Comparison of ENCODE assay signal across 11 cellular contexts in the genomic region with DNA sequence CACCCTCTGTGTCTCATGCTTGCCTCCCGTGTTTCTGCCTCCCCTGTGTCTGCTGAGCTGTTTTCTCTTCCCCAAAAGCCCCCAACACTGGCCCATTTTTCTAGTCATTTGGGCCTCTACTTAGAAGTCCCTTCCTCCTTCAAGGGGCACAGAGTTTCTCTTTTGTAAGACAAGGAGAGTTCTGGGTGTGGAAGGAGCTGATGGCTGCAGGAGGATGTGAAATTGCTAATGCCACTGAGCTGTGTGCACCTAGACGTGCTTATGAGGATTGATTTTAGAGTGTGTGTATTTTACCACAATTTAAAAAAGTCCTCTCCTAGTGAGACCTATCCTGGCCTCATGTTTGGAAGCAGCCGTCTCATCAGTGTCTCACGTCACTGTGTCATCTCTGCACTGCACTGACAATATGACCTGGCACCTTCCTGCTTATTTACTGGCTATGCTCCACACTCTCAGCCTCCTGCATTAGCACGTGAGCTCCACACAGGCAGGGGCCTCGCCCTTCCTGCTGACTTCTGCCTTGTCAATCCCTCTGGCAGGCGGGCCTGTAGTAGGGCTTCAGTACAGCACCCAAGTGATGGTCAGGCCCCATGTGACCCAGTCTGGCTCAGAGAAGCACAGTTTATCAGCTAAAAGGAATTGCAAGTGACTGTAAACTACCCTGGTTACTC. TPM values are rescaled to one million over a fixed set of nuclear protein-coding genes. Genes with fewer than 3 reads are reported as not detected.
DNase-seq lines count a peak whose midpoint lies in the region; ATAC-seq, FAIRE-seq and TF ChIP-seq lines count a peak whose summit lies in the region.
"Had no signal": no experiment of that assay in that cellular context is flagged by ENCODE, and none has a peak within 500 bp of the region (broad histone marks: within the 10 kb centered on the region; RNA-seq: fewer than 3 reads in every experiment).

No MANE protein-coding gene starts in this region.

- no peaks in the 10 kb centered on the region for H3K27me3 Mint-ChIP-seq in activated naive CD8-positive, alpha-beta T cell
- H3K27me3 Mint-ChIP-seq in activated naive CD8-positive, alpha-beta T cell treated with anti-CD3 and anti-CD28 coated beads for 36 hours: no peaks in the 10 kb centered on the region
- no peaks in the 10 kb centered on the region for H3K27me3 Mint-ChIP-seq in activated T-helper 1 cell treated with anti-CD3 and anti-CD28 coated beads, Interleukin-12 subunit alpha, Interleukin-12 subunit beta, Interleukin-2, Interleukin-4 antibody, amounts not matched to agents 30 ng/mL and 10 ng/mL and 1 ng/mL, durations not matched to agents 14 hours and 24 hours and 36 hours (ENCODE audit: insufficient read depth)

- FAIRE-seq in D721Med (lab: Jason Lieb, UNC) (no peak), urothelium cell line (lab: Jason Lieb, UNC) (no peak)

- DNase-seq in activated naive CD8-positive, alpha-beta T cell treated with anti-CD3 and anti-CD28 coated beads for 36 hours: no peak
- peak; percentile 45 for DNase-seq in activated T-helper 1 cell treated with anti-CD3 and anti-CD28 coated beads, Interleukin-12 subunit alpha, Interleukin-12 subunit beta, Interleukin-2, Interleukin-4 antibody, amounts not matched to agents 30 ng/mL and 10 ng/mL and 1 ng/mL, durations not matched to agents 14 hours and 24 hours and 36 hours (ENCODE audit: low spot score)
- DNase-seq in left lung: peak; percentile 72 to 79
- DNase-seq in aorta: peak; percentile 61 to 72
- DNase-seq in D721Med (ENCODE audit: insufficient read length, low spot score): no peak
- DNase-seq in urothelium cell line (ENCODE audit: low spot score): no peak
- no peak for DNase-seq in NCI-H1092 treated with DMSO at 0.1 percent for 48 hours (lab: John Stamatoyannopoulos, UW)
- DNase-seq: NCI-H1417 had no signal

- H3K4me3 ChIP-seq in left lung: no peak overlapping the region
- H3K4me3 ChIP-seq in aorta (ENCODE audit: low read length in 2 of 2): no peak overlapping the region
- H3K4me3 ChIP-seq: adrenal gland had no signal

- peak overlapping the region; percentile 66 for H3K27ac Mint-ChIP-seq in activated naive CD8-positive, alpha-beta T cell
- no peak overlapping the region for H3K27ac Mint-ChIP-seq in activated naive CD8-positive, alpha-beta T cell treated with anti-CD3 and anti-CD28 coated beads for 36 hours
- H3K27ac Mint-ChIP-seq in activated T-helper 1 cell treated with anti-CD3 and anti-CD28 coated beads, Interleukin-12 subunit alpha, Interleukin-12 subunit beta, Interleukin-2, Interleukin-4 antibody, amounts not matched to agents 30 ng/mL and 10 ng/mL and 1 ng/mL, durations not matched to agents 14 hours and 24 hours and 36 hours: peak overlapping the region; percentile 32
- H3K27ac Mint-ChIP-seq: type B pancreatic cell had no signal

- WGBS in aorta, 2 donors: 79 to 94% methylated on average over 7 of the region's 7 CpGs

- H3K36me3 Mint-ChIP-seq in activated naive CD8-positive, alpha-beta T cell: peaks cover 6% of the 10 kb centered on the region
- H3K36me3 Mint-ChIP-seq in activated naive CD8-positive, alpha-beta T cell treated with anti-CD3 and anti-CD28 coated beads for 36 hours: no peaks in the 10 kb centered on the region
- peaks cover 21% of the 10 kb centered on the region for H3K36me3 Mint-ChIP-seq in activated T-helper 1 cell treated with anti-CD3 and anti-CD28 coated beads, Interleukin-12 subunit alpha, Interleukin-12 subunit beta, Interleukin-2, Interleukin-4 antibody, amounts not matched to agents 30 ng/mL and 10 ng/mL and 1 ng/mL, durations not matched to agents 14 hours and 24 hours and 36 hours (ENCODE audit: low read depth)
- H3K36me3 Mint-ChIP-seq: type B pancreatic cell had no signal

- ATAC-seq in left lung (peak; percentile 65), aorta (ENCODE audit: low FRiP score) (no peak)

- H3K27me3 ChIP-seq in left lung: no peaks in the 10 kb centered on the region
- H3K27me3 ChIP-seq in aorta (ENCODE audit: control insufficient read depth in 1 of 2, insufficient read depth in 2 of 2, low read length in 1 of 2): no peaks in the 10 kb centered on the region
- H3K27me3 ChIP-seq: adrenal gland had no signal

- H3K9me3 ChIP-seq in left lung: peaks cover 0 to 18% of the 10 kb centered on the region in 2 donors
- H3K9me3 ChIP-seq in aorta (ENCODE audit: control insufficient read depth, low read length): no peaks in the 10 kb centered on the region
- H3K9me3 ChIP-seq: adrenal gland had no signal

- TF ChIP-seq CTCF in left lung (IDR thresholded peaks at IDR 0.05) (no peak), D721Med (IDR thresholded peaks at IDR 0.05; ENCODE audit: insufficient read depth, missing control alignments) (no peak)

- no peak overlapping the region for H3K27ac ChIP-seq in left lung
- H3K27ac ChIP-seq in aorta (ENCODE audit: low read depth in 1 of 2, low read length in 2 of 2): no peak overlapping the region
- H3K27ac ChIP-seq: adrenal gland had no signal

- H3K4me1 Mint-ChIP-seq in activated naive CD8-positive, alpha-beta T cell (ENCODE audit: low read depth): peaks cover 28% of the 10 kb centered on the region
- H3K4me1 Mint-ChIP-seq in activated naive CD8-positive, alpha-beta T cell treated with anti-CD3 and anti-CD28 coated beads for 36 hours: peaks cover 14% of the 10 kb centered on the region
- peaks cover 23% of the 10 kb centered on the region for H3K4me1 Mint-ChIP-seq in activated T-helper 1 cell treated with anti-CD3 and anti-CD28 coated beads, Interleukin-12 subunit alpha, Interleukin-12 subunit beta, Interleukin-2, Interleukin-4 antibody, amounts not matched to agents 30 ng/mL and 10 ng/mL and 1 ng/mL, durations not matched to agents 14 hours and 24 hours and 36 hours (ENCODE audit: low read depth)

- H3K36me3 ChIP-seq in left lung: no peaks in the 10 kb centered on the region
- H3K36me3 ChIP-seq in aorta (ENCODE audit: control insufficient read depth in 1 of 2, insufficient read depth in 2 of 2, low read length in 1 of 2): no peaks in the 10 kb centered on the region
- H3K36me3 ChIP-seq: adrenal gland had no signal

- H3K4me3 Mint-ChIP-seq in activated naive CD8-positive, alpha-beta T cell: no peak overlapping the region
- H3K4me3 Mint-ChIP-seq in activated naive CD8-positive, alpha-beta T cell treated with anti-CD3 and anti-CD28 coated beads for 36 hours: no peak overlapping the region
- peak overlapping the region; percentile 23 for H3K4me3 Mint-ChIP-seq in activated T-helper 1 cell treated with anti-CD3 and anti-CD28 coated beads, Interleukin-12 subunit alpha, Interleukin-12 subunit beta, Interleukin-2, Interleukin-4 antibody, amounts not matched to agents 30 ng/mL and 10 ng/mL and 1 ng/mL, durations not matched to agents 14 hours and 24 hours and 36 hours
- H3K4me3 Mint-ChIP-seq: type B pancreatic cell had no signal

- H3K9me3 Mint-ChIP-seq in activated naive CD8-positive, alpha-beta T cell (ENCODE audit: low read depth): no peaks in the 10 kb centered on the region
- peaks cover 18% of the 10 kb centered on the region for H3K9me3 Mint-ChIP-seq in activated naive CD8-positive, alpha-beta T cell treated with anti-CD3 and anti-CD28 coated beads for 36 hours
- H3K9me3 Mint-ChIP-seq in activated T-helper 1 cell treated with anti-CD3 and anti-CD28 coated beads, Interleukin-12 subunit alpha, Interleukin-12 subunit beta, Interleukin-2, Interleukin-4 antibody, amounts not matched to agents 30 ng/mL and 10 ng/mL and 1 ng/mL, durations not matched to agents 14 hours and 24 hours and 36 hours: peaks cover 35% of the 10 kb centered on the region

- intact Hi-C loops in activated T-helper 1 cell treated with anti-CD3 and anti-CD28 coated beads, Interleukin-12 subunit alpha, Interleukin-12 subunit beta, Interleukin-2, Interleukin-4 antibody, amounts not matched to agents 30 ng/mL and 10 ng/mL and 1 ng/mL, durations not matched to agents 14 hours and 24 hours and 36 hours (cut with micrococcal nuclease): loop anchor here (2.0 kb wide), 1 partner anchor 30 kb away; no protein-coding TSS in a partner anchor
- intact Hi-C loops in left lung (cut with DNase I): no loop called here
- intact Hi-C loops in aorta (cut with DNase I): no loop called here

- H3K4me1 ChIP-seq in left lung (peaks cover 0 to 21% of the 10 kb centered on the region in 2 donors), aorta (ENCODE audit: control insufficient read depth in 1 of 2, insufficient read depth in 2 of 2, low read length in 2 of 2) (no peaks in the 10 kb centered on the region)
- H3K4me1 ChIP-seq: adrenal gland had no signal

RNA-seq across cellular contexts. Expression of a gene that starts 8.0 kb away (rescaled TPM):
- 10 to 100 TPM; 41.2 to 45.9 TPM for total RNA-seq in activated naive CD8-positive, alpha-beta T cell treated with anti-CD3 and anti-CD28 coated beads for 36 hours
- total RNA-seq in activated T-helper 1 cell treated with anti-CD3 and anti-CD28 coated beads, Interleukin-12 subunit alpha, Interleukin-12 subunit beta, Interleukin-2, Interleukin-4 antibody, amounts not matched to agents 30 ng/mL and 10 ng/mL and 1 ng/mL, durations not matched to agents 14 hours and 24 hours and 36 hours: 57.3 and 63.6 TPM in 2 replicates
- total RNA-seq in left lung (10 to 100 TPM; 40.5 to 56.7 TPM), aorta (10 to 100 TPM; 43.8 to 62.7 TPM)
- polyA plus RNA-seq in aorta: 1 to 10 TPM; 9.1 to 9.4 TPM

Comparison
In these comparisons a context has a peak if more than half of its experiments do, and no peak if none do; other contexts are left out.
1. DNase-seq: peak in activated T-helper 1 cell treated with anti-CD3 and anti-CD28 coated beads, Interleukin-12 subunit alpha, Interleukin-12 subunit beta, Interleukin-2, Interleukin-4 antibody, amounts not matched to agents 30 ng/mL and 10 ng/mL and 1 ng/mL, durations not matched to agents 14 hours and 24 hours and 36 hours (single experiment), left lung (2 of 2) and aorta (2 of 2); none in activated naive CD8-positive, alpha-beta T cell treated with anti-CD3 and anti-CD28 coated beads for 36 hours (single experiment), D721Med (single experiment), urothelium cell line (single experiment) and NCI-H1092 treated with DMSO at 0.1 percent for 48 hours (single experiment).